ENCODE assay signal across 21 cellular contexts in genomic region chr11:130436171-130436570, GRCh38. TPM values are rescaled to one million over a fixed set of nuclear protein-coding genes. Genes with fewer than 3 reads are reported as not detected.
DNase-seq lines count a peak whose midpoint lies in the region; ATAC-seq and TF ChIP-seq lines count a peak whose summit lies in the region.
"Had no signal": no experiment of that assay in that cellular context is flagged by ENCODE, and none has a peak within 500 bp of the region (broad histone marks: within the 10 kb centered on the region; RNA-seq: fewer than 3 reads in every experiment).

No MANE protein-coding gene starts in this region.

- peak overlapping the region; percentile 25; the same call in 1 of the 2 replicates for H2AFZ ChIP-seq in SK-N-SH (ENCODE audit: low read depth)
- peak overlapping the region; percentile 32 for H2AFZ ChIP-seq in smooth muscle cell (ENCODE audit: low read depth)

- CTCF ChIA-PET in SK-N-SH (lab: Yijun Ruan, JAX) = interaction anchor here (0.7 to 25.8 kb wide), 9 partner anchors 7 to 457 kb away, joined by 3 to 747 read pairs (median 6); partner anchors contain the start of gene ADAMTS15

- peaks cover 2% of the 10 kb centered on the region for H3K36me3 Mint-ChIP-seq in mesothelial cell of epicardium

- no peak for DNase-seq in SK-N-SH
- DNase-seq in adipocyte (ENCODE audit: low read depth) = no peak
- DNase-seq in mesothelial cell of epicardium (ENCODE audit: low spot score in 2 of 2, unreplicated experiment in 2 of 2) = no peak
- DNase-seq in smooth muscle cell (lab: John Stamatoyannopoulos, UW; ENCODE audit: unreplicated experiment) = no peak
- no peak for DNase-seq in DMS79 treated with DMSO at 0.1 percent for 48 hours (lab: John Stamatoyannopoulos, UW)
- DNase-seq in left ventricle myocardium inferior = no peak
- DNase-seq: COR-L47, DMS153, KG1, NCI-H1417, NCI-H1930, NCI-H2171, NCI-H446 treated with DMSO at 0.1 percent for 48 hours, NCI-H748 treated with DMSO at 0.1 percent for 48 hours, Peyer's patch, SHP77 treated with DMSO at 0.1 percent for 48 hours had no signal

- H3K4me2 ChIP-seq in SK-N-SH = no peak overlapping the region
- H3K4me2 ChIP-seq in smooth muscle cell = peak overlapping the region; percentile 93

- intact Hi-C loops in left ventricle myocardium inferior (cut with micrococcal nuclease) = loop anchor here (10.0 kb wide), 2 partner anchors 299 to 459 kb away; no protein-coding TSS in a partner anchor

- no peaks in the 10 kb centered on the region for H3K9me3 ChIP-seq in SK-N-SH
- H3K9me3 ChIP-seq in adipocyte (ENCODE audit: control insufficient read depth, low read length) = peaks cover 3% of the 10 kb centered on the region
- H3K9me3 ChIP-seq in smooth muscle cell (replicated peaks; ENCODE audit: low read depth) = no peaks in the 10 kb centered on the region
- H3K9me3 ChIP-seq in left ventricle myocardium inferior (replicated peaks) = peaks cover 4% of the 10 kb centered on the region
- H3K9me3 ChIP-seq: Peyer's patch had no signal

- no peaks in the 10 kb centered on the region for H3K36me3 ChIP-seq in SK-N-SH (replicated peaks in 1 of 2; ENCODE audit: control insufficient read depth in 1 of 2, insufficient read depth in 2 of 2, low read length in 1 of 2)
- H3K36me3 ChIP-seq in adipocyte (ENCODE audit: control insufficient read depth, insufficient read depth, low read length, severe bottlenecking) = no peaks in the 10 kb centered on the region
- H3K36me3 ChIP-seq in smooth muscle cell (ENCODE audit: low read depth) = no peaks in the 10 kb centered on the region
- H3K36me3 ChIP-seq in left ventricle myocardium inferior = no peaks in the 10 kb centered on the region
- H3K36me3 ChIP-seq: Peyer's patch had no signal

- ATAC-seq in SK-N-SH treated with all-trans-retinoic acid at 6 μM for 48 hours (no peak), GM21529 (IDR thresholded peaks at IDR 0.05; ENCODE audit: unreplicated experiment) (no peak)
- ATAC-seq: HCT116 had no signal

- no peaks in the 10 kb centered on the region for H4K20me1 ChIP-seq in SK-N-SH (ENCODE audit: insufficient read depth)
- no peaks in the 10 kb centered on the region for H4K20me1 ChIP-seq in smooth muscle cell (ENCODE audit: low read depth)

- no peak for TF ChIP-seq RAD21 in SK-N-SH (IDR thresholded peaks at IDR 0.05; ENCODE audit: low read length)

- peaks cover 25% of the 10 kb centered on the region for H3K4me1 Mint-ChIP-seq in mesothelial cell of epicardium

- H3K27me3 ChIP-seq in SK-N-SH (ENCODE audit: insufficient read depth) (no peaks in the 10 kb centered on the region), adipocyte (replicated peaks; ENCODE audit: control insufficient read depth, insufficient read depth, low read length) (no peaks in the 10 kb centered on the region), smooth muscle cell (ENCODE audit: low read depth) (no peaks in the 10 kb centered on the region), left ventricle myocardium inferior (ENCODE audit: low read depth) (no peaks in the 10 kb centered on the region)
- H3K27me3 ChIP-seq: Peyer's patch had no signal

- peak overlapping the region; percentile 3 for H3K27ac Mint-ChIP-seq in mesothelial cell of epicardium

- H3K9ac ChIP-seq in SK-N-SH = no peak overlapping the region
- peak overlapping the region; percentile 96 for H3K9ac ChIP-seq in adipocyte (ENCODE audit: low read length)
- H3K9ac ChIP-seq in smooth muscle cell (ENCODE audit: low read depth) = no peak overlapping the region

- TF ChIP-seq EP300 in SK-N-SH (IDR thresholded peaks at IDR 0.05; ENCODE audit: borderline replicate concordance in 1 of 2, low read depth in 1 of 2, low read length in 1 of 2) = no peak

- POLR2A ChIA-PET in SK-N-SH (lab: Yijun Ruan, JAX) = no interaction called here

- peaks cover 3% of the 10 kb centered on the region for H3K9me3 Mint-ChIP-seq in mesothelial cell of epicardium

- H3K4me1 ChIP-seq in SK-N-SH (ENCODE audit: control insufficient read depth in 1 of 2, insufficient read depth in 2 of 2, low read depth in 1 of 2, low read length in 1 of 2) (peaks cover 0 to 6% of the 10 kb centered on the region in 2 experiments; a peak in 2 of 4 replicates), adipocyte (ENCODE audit: control insufficient read depth, insufficient read depth, low read length) (peaks cover 26% of the 10 kb centered on the region), smooth muscle cell (ENCODE audit: low read depth) (peaks cover 11% of the 10 kb centered on the region), left ventricle myocardium inferior (peaks cover 16% of the 10 kb centered on the region)
- H3K4me1 ChIP-seq: Peyer's patch had no signal

- 98% methylated on average over 3 of the region's 3 CpGs for WGBS in SK-N-SH (ENCODE audit: low lambda C conversion rate)
- 48% methylated on average over 3 of the region's 3 CpGs for WGBS in smooth muscle cell (ENCODE audit: low lambda C conversion rate)

- H3K4me3 ChIP-seq in SK-N-SH (ENCODE audit: low read depth in 2 of 2, low read length in 1 of 2) (no peak overlapping the region), adipocyte (ENCODE audit: low read length) (no peak overlapping the region), smooth muscle cell (no peak overlapping the region), left ventricle myocardium inferior (no peak overlapping the region)
- H3K4me3 ChIP-seq: Peyer's patch had no signal

- no peak for TF ChIP-seq CTCF in SK-N-SH (IDR thresholded peaks at IDR 0.05)
- no peak for TF ChIP-seq CTCF in mesothelial cell of epicardium (IDR thresholded peaks at IDR 0.05; ENCODE audit: unreplicated experiment)
- no peak for TF ChIP-seq CTCF in smooth muscle cell (IDR thresholded peaks at IDR 0.05; ENCODE audit: borderline replicate concordance, insufficient read depth, poor library complexity, severe bottlenecking)
- TF ChIP-seq CTCF in left ventricle myocardium inferior (IDR thresholded peaks at IDR 0.05; ENCODE audit: borderline replicate concordance) = no peak

- H3K79me2 ChIP-seq in SK-N-SH (ENCODE audit: insufficient read depth) = no peaks in the 10 kb centered on the region
- H3K79me2 ChIP-seq in smooth muscle cell (ENCODE audit: low read depth) = no peaks in the 10 kb centered on the region

- peaks cover 3% of the 10 kb centered on the region for H3K27me3 Mint-ChIP-seq in mesothelial cell of epicardium (ENCODE audit: low read depth)

- H3K9me2 ChIP-seq in SK-N-SH = no peaks in the 10 kb centered on the region

- no peak overlapping the region for H3K27ac ChIP-seq in SK-N-SH (ENCODE audit: low read depth in 2 of 2, low read length in 1 of 2)
- peak overlapping the region; percentile 18 for H3K27ac ChIP-seq in smooth muscle cell (ENCODE audit: low read depth)
- H3K27ac ChIP-seq in left ventricle myocardium inferior (replicated peaks) = no peak overlapping the region
- H3K27ac ChIP-seq: 22Rv1, C4-2B, Peyer's patch had no signal

- H3F3A ChIP-seq in SK-N-SH (replicated peaks; ENCODE audit: insufficient read depth) (peaks cover 5% of the 10 kb centered on the region), smooth muscle cell (ENCODE audit: low read depth) (peaks cover 5% of the 10 kb centered on the region)

- no peak overlapping the region for H3K4me3 Mint-ChIP-seq in mesothelial cell of epicardium

TF ChIP-seq in SK-N-SH, 30 proteins besides CTCF, POLR2A, EP300 and RAD21 (continues in another document):
- TF ChIP-seq EZH2phosphoT487 (IDR thresholded peaks at IDR 0.05; ENCODE audit: borderline replicate concordance, low read depth) (no peak), RFX5 (IDR thresholded peaks at IDR 0.05; ENCODE audit: low read length) (no peak), CHD2 (IDR thresholded peaks at IDR 0.05; ENCODE audit: low read length, partially characterized antibody) (no peak), RXRA (IDR thresholded peaks at IDR 0.05; ENCODE audit: borderline replicate concordance, low read depth) (no peak), JUND (IDR thresholded peaks at IDR 0.05) (no peak), POLR2AphosphoS5 (IDR thresholded peaks at IDR 0.05; ENCODE audit: low read depth, low read length) (no peak), TCF12 (IDR thresholded peaks at IDR 0.05) (no peak), FOXM1 (IDR thresholded peaks at IDR 0.05; ENCODE audit: low read depth) (no peak)
- TF ChIP-seq, protein P1, sequence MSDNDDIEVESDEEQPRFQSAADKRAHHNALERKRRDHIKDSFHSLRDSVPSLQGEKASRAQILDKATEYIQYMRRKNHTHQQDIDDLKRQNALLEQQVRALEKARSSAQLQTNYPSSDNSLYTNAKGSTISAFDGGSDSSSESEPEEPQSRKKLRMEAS (IDR thresholded peaks at IDR 0.05; ENCODE audit: low read depth) = no peak

TF ChIP-seq in SK-N-SH treated with all-trans-retinoic acid at 6 μM for 48 hours, 23 proteins besides CTCF, POLR2A, EP300 and RAD21:
- TF ChIP-seq BACH2 (CRISPR knock-in tag; IDR thresholded peaks at IDR 0.05; ENCODE audit: borderline replicate concordance) = no peak

RNA-seq across cellular contexts. Expression of gene ADAMTS8, which starts 7.8 kb away (rescaled TPM):
- polyA plus RNA-seq in SK-N-SH (2012; rRNA removed) (not detected in 2 replicates), smooth muscle cell (0.21 TPM in 1 of 2 replicates, not detected in the other)
- 0.01 and 0.03 TPM in 2 replicates for polyA plus RNA-seq in SK-N-SH (2012; cell fraction: cytosol; rRNA removed)
- not detected in 2 replicates for polyA plus RNA-seq in SK-N-SH (2012; cell fraction: nucleus; rRNA removed)
- total RNA-seq in mesothelial cell of epicardium (0.70 to 1.3 TPM (median 0.96 TPM) in 3 replicates), smooth muscle cell (not detected in 2 replicates), left ventricle myocardium inferior (0.85 TPM)

RNA-seq across cellular contexts. Expression of gene ADAMTS15, which starts 12.3 kb away (rescaled TPM):
- polyA plus RNA-seq in SK-N-SH (2012; rRNA removed) (0.96 and 1.1 TPM in 2 replicates), smooth muscle cell (0.65 and 1.4 TPM in 2 replicates)
- 0.44 and 0.69 TPM in 2 replicates for polyA plus RNA-seq in SK-N-SH (2012; cell fraction: cytosol; rRNA removed)
- 1.8 and 1.9 TPM in 2 replicates for polyA plus RNA-seq in SK-N-SH (2012; cell fraction: nucleus; rRNA removed)
- total RNA-seq in mesothelial cell of epicardium (8.1 to 9.9 TPM (median 9.4 TPM) in 3 replicates), smooth muscle cell (3.4 and 5.3 TPM in 2 replicates), left ventricle myocardium inferior (22.9 TPM)
